Comparison of ENCODE assay signal across 9 cellular contexts in the genomic region with DNA sequence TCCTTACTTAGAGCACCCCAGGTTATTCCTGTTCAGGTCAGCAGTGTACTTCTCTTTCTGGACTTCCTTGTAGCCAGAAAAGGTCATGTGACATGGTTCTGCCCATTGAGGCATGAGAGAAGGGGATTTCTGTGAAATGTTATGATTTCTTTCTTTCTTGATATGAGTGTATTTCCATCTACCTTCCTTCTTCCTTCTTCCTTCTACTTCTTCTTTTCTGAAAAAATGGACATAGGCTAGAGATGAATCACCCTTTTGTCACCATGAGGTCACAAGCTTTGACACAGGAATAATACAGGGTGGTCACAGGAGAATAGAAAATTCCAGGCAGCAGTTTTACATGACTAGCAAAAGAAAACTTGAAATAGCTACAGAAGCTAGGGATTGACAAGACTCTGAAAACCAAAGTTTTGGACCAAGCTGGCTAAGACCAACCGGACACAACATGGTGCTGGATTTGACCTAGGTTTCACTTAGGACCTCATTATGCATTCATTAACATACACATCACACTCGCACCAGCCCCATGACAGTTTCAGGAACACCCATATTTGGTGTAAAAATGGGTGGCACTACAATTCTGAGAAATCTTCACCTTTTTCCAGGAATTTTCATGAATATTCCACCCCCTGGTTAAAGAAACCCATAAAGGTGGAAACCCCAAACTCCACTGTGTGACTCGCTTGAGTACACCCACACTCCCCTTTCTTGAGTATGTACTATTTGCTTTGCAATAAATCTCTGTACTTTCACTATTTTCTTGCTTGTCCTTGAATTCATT. TPM values are rescaled to one million over a fixed set of nuclear protein-coding genes. Genes with fewer than 3 reads are reported as not detected.
DNase-seq lines count a peak whose midpoint lies in the region; ATAC-seq and TF ChIP-seq lines count a peak whose summit lies in the region.
"Had no signal": no experiment of that assay in that cellular context is flagged by ENCODE, and none has a peak within 500 bp of the region (broad histone marks: within the 10 kb centered on the region; RNA-seq: fewer than 3 reads in every experiment).

No MANE protein-coding gene starts in this region.

- no peak overlapping the region for H3K27ac ChIP-seq in WERI-Rb-1

- H3K36me3 ChIP-seq in WERI-Rb-1: no peaks in the 10 kb centered on the region

- intact Hi-C loops in posterior cingulate gyrus (cut with DNase I): no loop called here

- no peaks in the 10 kb centered on the region for H3K27me3 ChIP-seq in WERI-Rb-1 (ENCODE audit: insufficient read depth, low read depth, severe bottlenecking)

- DNase-seq in HT1080 (ENCODE audit: low read depth) (peak; percentile 46), left kidney (ENCODE audit: low read depth, low spot score) (peak; percentile 61), SHP77 treated with DMSO at 0.1 percent for 48 hours (lab: John Stamatoyannopoulos, UW) (no peak), GM03348 (ENCODE audit: low spot score) (no peak), posterior cingulate gyrus (no peak), WERI-Rb-1 (no peak)

- H3K9me3 ChIP-seq in WERI-Rb-1 (ENCODE audit: severe bottlenecking): peaks cover 2% of the 10 kb centered on the region

- no peak overlapping the region for H3K4me3 ChIP-seq in WERI-Rb-1 (ENCODE audit: low read depth, low read length)

- TF ChIP-seq CTCF in WERI-Rb-1 (IDR thresholded peaks at IDR 0.05; ENCODE audit: low read depth, low read length): no peak

- ATAC-seq in GM18505 (IDR thresholded peaks at IDR 0.05; ENCODE audit: unreplicated experiment) (peak; percentile 71), GM21447 (IDR thresholded peaks at IDR 0.05; ENCODE audit: unreplicated experiment) (peak; percentile 73)

- no peak for TF ChIP-seq POLR2A in GM18505 (IDR thresholded peaks at IDR 0.05; ENCODE audit: borderline replicate concordance, extremely low read depth, insufficient read depth, insufficient read length)

RNA-seq across cellular contexts. Expression of gene MAP6, which starts 21.2 kb away (rescaled TPM):
- total RNA-seq in HT1080 (2014; rRNA removed; shearing (Covaris generic)): 0.10 and 0.40 TPM in 2 replicates
- 0.19 and 0.22 TPM in 2 replicates for polyA plus RNA-seq in HT1080 (2015; cell fraction: cytosol; rRNA removed)
- 0.24 and 0.48 TPM in 2 replicates for polyA plus RNA-seq in HT1080 (2015; cell fraction: nucleus; rRNA removed)

RNA-seq across cellular contexts. Expression of gene MOGAT2, which starts 27.6 kb away (rescaled TPM):
- not detected in 2 replicates for total RNA-seq in HT1080 (2014; rRNA removed; shearing (Covaris generic))
- polyA plus RNA-seq in HT1080 (2015; cell fraction: cytosol; rRNA removed): not detected in 2 replicates
- 0.08 TPM in 1 of 2 replicates, not detected in the other for polyA plus RNA-seq in HT1080 (2015; cell fraction: nucleus; rRNA removed)
- total RNA-seq: kidney epithelial cell had no signal

Comparison
In these comparisons a context has a peak if more than half of its experiments do, and no peak if none do; other contexts are left out.
1. DNase-seq: peak in HT1080 (single experiment) and left kidney (single experiment); none in SHP77 treated with DMSO at 0.1 percent for 48 hours (single experiment), GM03348 (single experiment), posterior cingulate gyrus (0 of 10) and WERI-Rb-1 (single experiment).